In genomic region chr1:27575861-27576331, GRCh38 we compare ENCODE assay signal across 8 cellular contexts. TPM values are rescaled to one million over a fixed set of nuclear protein-coding genes. Genes with fewer than 3 reads are reported as not detected.
A peak's percentile ranks its signal among the peaks of the same experiment; 100 is the strongest.
DNase-seq lines count a peak whose midpoint lies in the region; ATAC-seq, FAIRE-seq and TF ChIP-seq lines count a peak whose summit lies in the region.

No MANE protein-coding gene starts in this region.

- peak overlapping the region; percentile 12 to 52 (median 34) for H3K4me3 ChIP-seq in pancreas

- 4% methylated on average over 30 to 42 of the region's 42 CpGs for whole genome bisulfite sequencing in pancreas, 2 donors

- no peaks in the 10 kb centered on the region for H3K27me3 Mint-ChIP-seq in activated naive CD8-positive, alpha-beta T cell
- H3K27me3 Mint-ChIP-seq in activated naive CD8-positive, alpha-beta T cell treated with anti-CD3 and anti-CD28 coated beads, Interleukin-2, amount 50 U/mL, for 24 hours, result no peaks in the 10 kb centered on the region
- H3K27me3 Mint-ChIP-seq in T-cell, result no peaks in the 10 kb centered on the region

- H3K27ac ChIP-seq in pancreas, result peak overlapping the region; percentile 88 to 92 (median 89)

- no peak for TF ChIP-seq CTCF in pancreas (IDR thresholded peaks at IDR 0.05)

- no peaks in the 10 kb centered on the region for H3K9me3 Mint-ChIP-seq in activated naive CD8-positive, alpha-beta T cell (ENCODE audit: low read depth)
- no peaks in the 10 kb centered on the region for H3K9me3 Mint-ChIP-seq in activated naive CD8-positive, alpha-beta T cell treated with anti-CD3 and anti-CD28 coated beads, Interleukin-2, amount 50 U/mL, for 24 hours
- H3K9me3 Mint-ChIP-seq in T-cell, result no peaks in the 10 kb centered on the region

- H3K36me3 Mint-ChIP-seq in activated naive CD8-positive, alpha-beta T cell, result no peaks in the 10 kb centered on the region
- no peaks in the 10 kb centered on the region for H3K36me3 Mint-ChIP-seq in activated naive CD8-positive, alpha-beta T cell treated with anti-CD3 and anti-CD28 coated beads, Interleukin-2, amount 50 U/mL, for 24 hours (ENCODE audit: low read depth)
- no peaks in the 10 kb centered on the region for H3K36me3 Mint-ChIP-seq in T-cell

- POLR2A ChIA-PET in T-cell (lab: Charles Lee), result interaction anchor here in 1 of 2 donors (0.7 kb wide), 1 partner anchor 15 kb away, joined by 9 read pairs; no protein-coding TSS in a partner anchor

- peaks cover 27% of the 10 kb centered on the region for H3K4me1 Mint-ChIP-seq in activated naive CD8-positive, alpha-beta T cell (ENCODE audit: low read depth)
- peaks cover 17% of the 10 kb centered on the region for H3K4me1 Mint-ChIP-seq in activated naive CD8-positive, alpha-beta T cell treated with anti-CD3 and anti-CD28 coated beads, Interleukin-2, amount 50 U/mL, for 24 hours
- peaks cover 33 to 43% (median 40%) of the 10 kb centered on the region in 3 donors for H3K4me1 Mint-ChIP-seq in T-cell

- no peaks in the 10 kb centered on the region for H3K36me3 ChIP-seq in pancreas

- no peak for ATAC-seq in activated naive CD8-positive, alpha-beta T cell treated with anti-CD3 and anti-CD28 coated beads, Interleukin-2, amount 50 U/mL, for 24 hours
- peak in 2 of 4 experiments; percentile 23 to 43 for ATAC-seq in T-cell (replicated peaks in 1 of 4)
- peak; percentile 81 for ATAC-seq in Right ventricle myocardium superior (ENCODE audit: poor library complexity)
- ATAC-seq in pancreas, result peak; percentile 62 to 76 (median 73)
- ATAC-seq in GM18870 (IDR thresholded peaks at IDR 0.05; ENCODE audit: unreplicated experiment), result no peak
- ATAC-seq in HG03095 (IDR thresholded peaks at IDR 0.05; ENCODE audit: unreplicated experiment), result no peak

- no peak overlapping the region for H3K27ac Mint-ChIP-seq in activated naive CD8-positive, alpha-beta T cell
- H3K27ac Mint-ChIP-seq in activated naive CD8-positive, alpha-beta T cell treated with anti-CD3 and anti-CD28 coated beads, Interleukin-2, amount 50 U/mL, for 24 hours, result no peak overlapping the region
- H3K27ac Mint-ChIP-seq in T-cell, result no peak overlapping the region

- H3K9me3 ChIP-seq in pancreas, result no peaks in the 10 kb centered on the region

- H3K27me3 ChIP-seq in pancreas, result no peaks in the 10 kb centered on the region

- DNase-seq in activated naive CD8-positive, alpha-beta T cell treated with anti-CD3 and anti-CD28 coated beads, Interleukin-2, amount 50 U/mL, for 24 hours, result no peak
- DNase-seq in T-cell (no peak), Right ventricle myocardium superior (peak; percentile 88), pancreas (peak; percentile 77 to 91 (median 84)), GF-D8 (lab: John Stamatoyannopoulos, UW) (no peak)

- CTCF ChIA-PET in T-cell (lab: Charles Lee), result no interaction called here

- no peak for FAIRE-seq in pancreas (lab: Jason Lieb, UNC)

- peaks cover 39 to 48% (median 45%) of the 10 kb centered on the region in 3 donors for H3K4me1 ChIP-seq in pancreas

- intact Hi-C loops in Right ventricle myocardium superior (cut with DNase I), result no loop called here
- intact Hi-C loops in pancreas (cut with DNase I), result no loop called here

- peak overlapping the region; percentile 47 for H3K4me3 Mint-ChIP-seq in activated naive CD8-positive, alpha-beta T cell
- H3K4me3 Mint-ChIP-seq in activated naive CD8-positive, alpha-beta T cell treated with anti-CD3 and anti-CD28 coated beads, Interleukin-2, amount 50 U/mL, for 24 hours, result no peak overlapping the region
- H3K4me3 Mint-ChIP-seq in T-cell, result peak overlapping the region in 2 of 3 donors; percentile 31 to 52

RNA-seq across cellular contexts. Expression of gene AHDC1, which starts 28.0 kb away (rescaled TPM):
- 10 to 100 TPM; 21.9 to 26.4 (median 23.1) TPM for total RNA-seq in T-cell
- 47.4 TPM for total RNA-seq in Right ventricle myocardium superior
- total RNA-seq in pancreas, result 10 to 100 TPM; 10.4 to 22.4 (median 13.7) TPM
- 10 to 100 TPM; 16.3 to 27.5 TPM for polyA plus RNA-seq in pancreas

RNA-seq across cellular contexts. Expression of gene FGR, which starts 59.1 kb away (rescaled TPM):
- 10 to 100 TPM in 2 of 5 donors, 1 to 10 TPM in 3; 3.2 to 37.3 (median 5.7) TPM for total RNA-seq in T-cell
- total RNA-seq in Right ventricle myocardium superior, result 3.7 TPM
- 1 to 10 TPM in 4 of 6 donors, under 1 TPM in 2; 0.51 to 6.8 (median 2.5) TPM for total RNA-seq in pancreas
- polyA plus RNA-seq in pancreas, result 1 to 10 TPM; 3.6 to 5.8 TPM

Comparison
In these comparisons a context has a peak if more than half of its experiments do, and no peak if none do; other contexts are left out.
1. ATAC-seq: peak in Right ventricle myocardium superior (single experiment) and pancreas (4 of 4); none in activated naive CD8-positive, alpha-beta T cell treated with anti-CD3 and anti-CD28 coated beads, Interleukin-2, amount 50 U/mL, for 24 hours (single experiment), GM18870 (single experiment) and HG03095 (single experiment).
2. DNase-seq: peak in Right ventricle myocardium superior (single experiment) and pancreas (6 of 6); none in activated naive CD8-positive, alpha-beta T cell treated with anti-CD3 and anti-CD28 coated beads, Interleukin-2, amount 50 U/mL, for 24 hours (single experiment), T-cell (0 of 34) and GF-D8 (single experiment).